In the genomic region with DNA sequence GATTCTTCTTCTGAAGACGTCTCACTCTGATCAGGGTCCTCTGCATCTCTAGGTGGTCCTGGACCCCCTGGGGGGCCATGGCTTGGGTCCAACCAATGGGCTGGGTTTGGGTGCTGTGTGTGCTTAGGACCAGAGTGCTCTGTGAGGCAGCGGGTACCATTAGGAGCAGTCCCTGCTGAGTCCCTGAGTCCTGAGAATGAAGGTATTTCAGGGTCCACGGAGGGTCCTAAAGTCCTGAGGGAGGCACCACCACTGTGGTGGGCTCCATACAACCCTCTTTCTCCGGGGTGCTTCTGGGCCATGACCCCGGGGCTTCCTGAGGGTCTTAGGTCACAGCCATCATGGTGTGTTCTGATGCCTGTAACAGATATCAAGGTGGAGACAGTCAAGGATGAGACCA, we compare ENCODE assay signal across 9 cellular contexts. TPM values are rescaled to one million over a fixed set of nuclear protein-coding genes. Genes with fewer than 3 reads are reported as not detected.
DNase-seq lines count a peak whose midpoint lies in the region; ATAC-seq and TF ChIP-seq lines count a peak whose summit lies in the region.
"Had no signal": no experiment of that assay in that cellular context is flagged by ENCODE, and none has a peak within 500 bp of the region (broad histone marks: within the 10 kb centered on the region; RNA-seq: fewer than 3 reads in every experiment).

No MANE protein-coding gene starts in this region.

- WGBS in adrenal gland, 4 donors, result 85 to 94% (median 91%) methylated on average over 3 to 5 of the region's 5 CpGs
- 92% methylated on average over 5 of the region's 5 CpGs; no CpG with 5 or more reads in 1 of the 2 donors for WGBS in transverse colon (ENCODE audit: low coverage in 1 of 2), 2 donors

- no peaks in the 10 kb centered on the region for H3K27me3 ChIP-seq in adrenal gland
- H3K27me3 ChIP-seq in lower lobe of right lung (ENCODE audit: low read depth), result no peaks in the 10 kb centered on the region
- H3K27me3 ChIP-seq in transverse colon, result no peaks in the 10 kb centered on the region
- H3K27me3 ChIP-seq in foreskin keratinocyte, result no peaks in the 10 kb centered on the region

- peak overlapping the region; percentile 95 for H3K27ac Mint-ChIP-seq in activated naive CD4-positive, alpha-beta T cell treated with anti-CD3 and anti-CD28 coated beads, Interleukin-2, amount 50 U/mL, for 24 hours

- peak overlapping the region in 4 of 5 donors; percentile 58 to 90 (median 84) for H3K27ac ChIP-seq in adrenal gland
- H3K27ac ChIP-seq in lower lobe of right lung, result peak overlapping the region; percentile 94
- peak overlapping the region; percentile 95 to 97 (median 96) for H3K27ac ChIP-seq in transverse colon
- H3K27ac ChIP-seq in foreskin keratinocyte, result no peak overlapping the region

- H3K27me3 Mint-ChIP-seq in activated naive CD4-positive, alpha-beta T cell treated with anti-CD3 and anti-CD28 coated beads, Interleukin-2, amount 50 U/mL, for 24 hours, result no peaks in the 10 kb centered on the region

- peak overlapping the region; percentile 98 for H3K4me3 Mint-ChIP-seq in activated naive CD4-positive, alpha-beta T cell treated with anti-CD3 and anti-CD28 coated beads, Interleukin-2, amount 50 U/mL, for 24 hours

- DNase-seq in activated naive CD4-positive, alpha-beta T cell treated with Interleukin-2 at 50 U/mL for 16 hours, result no peak
- DNase-seq in adrenal gland (no peak), lower lobe of right lung (no peak), transverse colon (no peak), foreskin keratinocyte (no peak), NCI-H1694 (lab: John Stamatoyannopoulos, UW) (no peak)

- no peaks in the 10 kb centered on the region for H3K9me3 Mint-ChIP-seq in activated naive CD4-positive, alpha-beta T cell treated with anti-CD3 and anti-CD28 coated beads, Interleukin-2, amount 50 U/mL, for 24 hours

- H3K4me1 ChIP-seq in adrenal gland (replicated peaks in 1 of 2) (peaks cover 29 to 61% of the 10 kb centered on the region in 2 donors), lower lobe of right lung (peaks cover 63% of the 10 kb centered on the region), transverse colon (peaks cover 6 to 63% (median 38%) of the 10 kb centered on the region in 4 donors), foreskin keratinocyte (peaks cover 7% of the 10 kb centered on the region)

- peak overlapping the region in 1 of 4 donors; percentile 71 for H3K4me3 ChIP-seq in adrenal gland
- peak overlapping the region; percentile 93 for H3K4me3 ChIP-seq in lower lobe of right lung
- peak overlapping the region in 1 of 4 donors; percentile 79 for H3K4me3 ChIP-seq in transverse colon

- intact Hi-C loops in adrenal gland (cut with DNase I), result no loop called here
- intact Hi-C loops in lower lobe of right lung (cut with DNase I), result no loop called here
- intact Hi-C loops in transverse colon (cut with DNase I; ENCODE audit: low total_unique reads), result loop anchor here (10.0 kb wide), 1 partner anchor 84 kb away; a partner anchor contains a TSS

- H3K9me3 ChIP-seq in adrenal gland (replicated peaks in 1 of 3), result no peaks in the 10 kb centered on the region
- H3K9me3 ChIP-seq in lower lobe of right lung, result no peaks in the 10 kb centered on the region
- no peaks in the 10 kb centered on the region for H3K9me3 ChIP-seq in transverse colon

- no peak for TF ChIP-seq POLR2A in adrenal gland (IDR thresholded peaks at IDR 0.05)
- TF ChIP-seq POLR2A in transverse colon (IDR thresholded peaks at IDR 0.05), result no peak

- H3K4me1 Mint-ChIP-seq in activated naive CD4-positive, alpha-beta T cell treated with anti-CD3 and anti-CD28 coated beads, Interleukin-2, amount 50 U/mL, for 24 hours, result peaks cover 67% of the 10 kb centered on the region

- no peak for TF ChIP-seq EP300 in transverse colon (IDR thresholded peaks at IDR 0.05; ENCODE audit: low read depth)

- in situ Hi-C loops in transverse colon (cut with MboI; ENCODE audit: low pct_ligation_motif_present in 1 of 4, low pct_unique_long_range_greater_than_20kb in 1 of 4, low sequenced_read_pairs in 3 of 4), result no loop called here

- no peak for ATAC-seq in lower lobe of right lung
- no peak for ATAC-seq in GM21576 (IDR thresholded peaks at IDR 0.05; ENCODE audit: unreplicated experiment)
- ATAC-seq in foreskin keratinocyte, result no peak

- H3K36me3 ChIP-seq in adrenal gland (replicated peaks in 1 of 2), result no peaks in the 10 kb centered on the region
- peaks cover 18% of the 10 kb centered on the region for H3K36me3 ChIP-seq in lower lobe of right lung
- H3K36me3 ChIP-seq in transverse colon, result no peaks in the 10 kb centered on the region

- TF ChIP-seq CTCF in adrenal gland (IDR thresholded peaks at IDR 0.05) (no peak), lower lobe of right lung (IDR thresholded peaks at IDR 0.05) (no peak), transverse colon (IDR thresholded peaks at IDR 0.05) (no peak), foreskin keratinocyte (conservative IDR thresholded peaks at IDR 0.05) (no peak)

- H3K36me3 Mint-ChIP-seq in activated naive CD4-positive, alpha-beta T cell treated with anti-CD3 and anti-CD28 coated beads, Interleukin-2, amount 50 U/mL, for 24 hours, result peaks cover 9% of the 10 kb centered on the region

RNA-seq across cellular contexts. Expression of a gene that starts 1.0 kb away (rescaled TPM):
- total RNA-seq in adrenal gland (10 to 100 TPM; 26.3 to 50.0 (median 31.7) TPM), lower lobe of right lung (35.7 TPM), transverse colon (10 to 100 TPM; 10.3 to 35.4 (median 24.1) TPM), foreskin keratinocyte (29.1 TPM in 2 replicates)
- polyA plus RNA-seq in adrenal gland (10 to 100 TPM in 2 of 3 donors, 1 to 10 TPM in 1; 9.9 to 31.2 (median 12.4) TPM), foreskin keratinocyte (13.9 and 16.8 TPM in 2 replicates)

RNA-seq across cellular contexts. Expression of a gene that starts 10.5 kb away (rescaled TPM):
- total RNA-seq in adrenal gland, result 10 to 100 TPM; 11.7 to 67.5 (median 25.8) TPM
- polyA plus RNA-seq in adrenal gland, result 10 to 100 TPM; 45.4 to 97.7 (median 68.6) TPM
- total RNA-seq in lower lobe of right lung, result 49.6 TPM
- total RNA-seq in transverse colon, result 10 to 100 TPM in 2 of 4 donors, 1 to 10 TPM in 2; 3.7 to 40.3 (median 21.7) TPM
- 85.9 and 103 TPM in 2 replicates for total RNA-seq in foreskin keratinocyte
- polyA plus RNA-seq in foreskin keratinocyte, result 142 and 154 TPM in 2 replicates

RNA-seq across cellular contexts. Expression of a gene that starts 10.8 kb away (rescaled TPM):
- 10 to 100 TPM; 23.2 to 65.1 (median 55.2) TPM for total RNA-seq in adrenal gland
- polyA plus RNA-seq in adrenal gland, result 100 to 1,000 TPM; 113 to 131 (median 117) TPM
- total RNA-seq in lower lobe of right lung, result 40.1 TPM
- total RNA-seq in transverse colon, result 10 to 100 TPM; 38.0 to 50.7 (median 45.0) TPM
- total RNA-seq in foreskin keratinocyte, result 123 and 126 TPM in 2 replicates
- 155 and 161 TPM in 2 replicates for polyA plus RNA-seq in foreskin keratinocyte

RNA-seq across cellular contexts. Expression of a gene that starts 14.4 kb away (rescaled TPM):
- total RNA-seq in adrenal gland, result 10 to 100 TPM in 3 of 8 donors, 1 to 10 TPM in 5; 1.9 to 17.3 (median 7.2) TPM
- polyA plus RNA-seq in adrenal gland, result 10 to 100 TPM in 2 of 3 donors, 1 to 10 TPM in 1; 8.0 to 15.8 (median 15.3) TPM
- 35.2 TPM for total RNA-seq in lower lobe of right lung
- 10 to 100 TPM in 2 of 4 donors, 1 to 10 TPM in 2; 5.2 to 29.2 (median 14.8) TPM for total RNA-seq in transverse colon
- total RNA-seq in foreskin keratinocyte, result 5.2 and 6.3 TPM in 2 replicates
- polyA plus RNA-seq in foreskin keratinocyte, result 4.9 and 5.9 TPM in 2 replicates
- total RNA-seq: T-helper 1 cell treated with Interleukin-12 subunit alpha and Interleukin-12 subunit beta and Interleukin-4 antibody, amounts not matched to agents 30 ng/mL and 1 ng/mL, for 36 hours had no signal
